ENCODE assay signal across 11 cellular contexts in the genomic region with DNA sequence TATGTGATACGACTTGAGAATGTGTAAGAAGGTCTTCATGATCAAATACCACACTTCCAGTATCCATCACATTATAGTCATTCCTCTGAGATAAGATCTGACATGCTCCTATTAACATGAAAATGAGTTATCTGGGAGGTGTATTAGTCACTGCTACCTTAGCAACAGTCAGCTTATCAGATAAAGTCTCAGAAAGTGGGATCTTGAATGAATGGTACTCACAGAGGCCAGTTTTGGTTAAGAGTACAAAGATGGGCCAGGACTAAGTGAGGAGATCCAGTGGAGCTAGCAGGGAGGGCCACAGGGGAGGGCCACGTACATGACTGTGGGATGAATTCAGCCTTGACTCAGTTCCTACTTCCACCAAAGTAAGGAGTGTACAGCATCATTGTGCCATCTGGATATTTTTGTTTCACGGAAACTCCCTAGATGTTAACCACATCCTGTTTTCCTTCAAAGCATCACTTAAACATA.
A peak's percentile ranks its signal among the peaks of the same experiment; 100 is the strongest.
DNase-seq lines count a peak whose midpoint lies in the region; ATAC-seq and TF ChIP-seq lines count a peak whose summit lies in the region.
"Had no signal": no experiment of that assay in that cellular context is flagged by ENCODE, and none has a peak within 500 bp of the region (broad histone marks: within the 10 kb centered on the region; RNA-seq: fewer than 3 reads in every experiment).

No MANE protein-coding gene starts in this region.

- no peaks in the 10 kb centered on the region for H3K27me3 ChIP-seq in ascending aorta
- H3K27me3 ChIP-seq: vagina had no signal

- ATAC-seq in HG03354 (IDR thresholded peaks at IDR 0.05; ENCODE audit: poor library complexity, severe bottlenecking, unreplicated experiment), result peak; percentile 73
- peak; percentile 79 for ATAC-seq in activated T-helper 17 cell treated with anti-CD3 and anti-CD28 coated beads, Interleukin-2, amount 50 U/mL, for 72 hours (replicated peaks)
- ATAC-seq: lower lobe of right lung had no signal

- H3K36me3 ChIP-seq in ascending aorta, result no peaks in the 10 kb centered on the region
- H3K36me3 ChIP-seq: lower lobe of right lung, vagina had no signal

- no peaks in the 10 kb centered on the region for H3K36me3 Mint-ChIP-seq in activated CD4-positive, alpha-beta T cell treated with anti-CD3 and anti-CD28 coated beads, Interleukin-2, amount 10 ng/mL, durations not matched to agents 24 days and 14 days (ENCODE audit: low read depth)
- H3K36me3 Mint-ChIP-seq in activated T-helper 17 cell treated with anti-CD3 and anti-CD28 coated beads, Interleukin-2, amount 50 U/mL, for 72 hours (ENCODE audit: low read depth), result no peaks in the 10 kb centered on the region

- intact Hi-C loops in activated CD4-positive, alpha-beta T cell treated with anti-CD3 and anti-CD28 coated beads, Interleukin-2, amount 10 ng/mL, durations not matched to agents 24 days and 14 days (cut with micrococcal nuclease), result no loop called here
- intact Hi-C loops in ascending aorta (cut with DNase I), result no loop called here

- H3K9me3 Mint-ChIP-seq in activated CD4-positive, alpha-beta T cell treated with anti-CD3 and anti-CD28 coated beads, Interleukin-2, amount 10 ng/mL, durations not matched to agents 24 days and 14 days, result no peaks in the 10 kb centered on the region
- H3K9me3 Mint-ChIP-seq in activated T-helper 17 cell treated with anti-CD3 and anti-CD28 coated beads, Interleukin-2, amount 50 U/mL, for 72 hours, result peaks cover 4% of the 10 kb centered on the region

- H3K9me3 ChIP-seq in ascending aorta, result no peaks in the 10 kb centered on the region
- H3K9me3 ChIP-seq: lower lobe of right lung, vagina had no signal

- DNase-seq in activated CD4-positive, alpha-beta T cell treated with anti-CD3 and anti-CD28 coated beads for 48 hours, result peak; percentile 2
- no peak for DNase-seq in activated CD4-positive, alpha-beta T cell treated with anti-CD3 and anti-CD28 coated beads, Interleukin-2, amount 10 ng/mL, durations not matched to agents 24 days and 14 days
- DNase-seq in skeletal muscle cell (ENCODE audit: low read depth) (peak; percentile 60), ascending aorta (ENCODE audit: low spot score in 2 of 2) (no peak), COLO668 (lab: John Stamatoyannopoulos, UW; ENCODE audit: unreplicated experiment) (no peak)
- DNase-seq in NK-92 treated with Interleukin-12 subunit alpha and Interleukin-12 subunit beta, amount 100 ng/mL, for 24 hours (lab: John Stamatoyannopoulos, UW), result no peak
- DNase-seq: lower lobe of right lung; stimulated activated CD4-positive, alpha-beta T cell treated with anti-CD3 and anti-CD28 coated beads, Interleukin-2, amount 100 ng/mL, for 24 hours had no signal

- H3K27ac Mint-ChIP-seq in activated CD4-positive, alpha-beta T cell treated with anti-CD3 and anti-CD28 coated beads, Interleukin-2, amount 10 ng/mL, durations not matched to agents 24 days and 14 days, result no peak overlapping the region
- peak overlapping the region; percentile 26 for H3K27ac Mint-ChIP-seq in activated T-helper 17 cell treated with anti-CD3 and anti-CD28 coated beads, Interleukin-2, amount 50 U/mL, for 72 hours

- peaks cover 9% of the 10 kb centered on the region for H3K4me1 Mint-ChIP-seq in activated CD4-positive, alpha-beta T cell treated with anti-CD3 and anti-CD28 coated beads, Interleukin-2, amount 10 ng/mL, durations not matched to agents 24 days and 14 days
- H3K4me1 Mint-ChIP-seq in activated T-helper 17 cell treated with anti-CD3 and anti-CD28 coated beads, Interleukin-2, amount 50 U/mL, for 72 hours, result no peaks in the 10 kb centered on the region

- H3K27me3 Mint-ChIP-seq in activated CD4-positive, alpha-beta T cell treated with anti-CD3 and anti-CD28 coated beads, Interleukin-2, amount 10 ng/mL, durations not matched to agents 24 days and 14 days, result no peaks in the 10 kb centered on the region
- no peaks in the 10 kb centered on the region for H3K27me3 Mint-ChIP-seq in activated T-helper 17 cell treated with anti-CD3 and anti-CD28 coated beads, Interleukin-2, amount 50 U/mL, for 72 hours

- H3K4me1 ChIP-seq in ascending aorta, result no peaks in the 10 kb centered on the region
- H3K4me1 ChIP-seq: lower lobe of right lung, vagina had no signal

- no peak overlapping the region for H3K4me3 Mint-ChIP-seq in activated CD4-positive, alpha-beta T cell treated with anti-CD3 and anti-CD28 coated beads, Interleukin-2, amount 10 ng/mL, durations not matched to agents 24 days and 14 days
- no peak overlapping the region for H3K4me3 Mint-ChIP-seq in activated T-helper 17 cell treated with anti-CD3 and anti-CD28 coated beads, Interleukin-2, amount 50 U/mL, for 72 hours

- no peak for TF ChIP-seq CTCF in ascending aorta (IDR thresholded peaks at IDR 0.05)

- no peak overlapping the region for H3K4me3 ChIP-seq in skeletal muscle cell (ENCODE audit: low read depth, low read length)
- H3K4me3 ChIP-seq in ascending aorta, result no peak overlapping the region
- H3K4me3 ChIP-seq: lower lobe of right lung, vagina had no signal

- no peak overlapping the region for H3K27ac ChIP-seq in ascending aorta
- H3K27ac ChIP-seq: lower lobe of right lung, vagina had no signal

Comparison
In these comparisons a context has a peak if more than half of its experiments do, and no peak if none do; other contexts are left out.
1. DNase-seq: peak in activated CD4-positive, alpha-beta T cell treated with anti-CD3 and anti-CD28 coated beads for 48 hours (single experiment) and skeletal muscle cell (single experiment); none in activated CD4-positive, alpha-beta T cell treated with anti-CD3 and anti-CD28 coated beads, Interleukin-2, amount 10 ng/mL, durations not matched to agents 24 days and 14 days (single experiment), ascending aorta (0 of 2), COLO668 (single experiment) and NK-92 treated with Interleukin-12 subunit alpha and Interleukin-12 subunit beta, amount 100 ng/mL, for 24 hours (single experiment).